ENCODE assay signal across 6 cellular contexts in the genomic region with DNA sequence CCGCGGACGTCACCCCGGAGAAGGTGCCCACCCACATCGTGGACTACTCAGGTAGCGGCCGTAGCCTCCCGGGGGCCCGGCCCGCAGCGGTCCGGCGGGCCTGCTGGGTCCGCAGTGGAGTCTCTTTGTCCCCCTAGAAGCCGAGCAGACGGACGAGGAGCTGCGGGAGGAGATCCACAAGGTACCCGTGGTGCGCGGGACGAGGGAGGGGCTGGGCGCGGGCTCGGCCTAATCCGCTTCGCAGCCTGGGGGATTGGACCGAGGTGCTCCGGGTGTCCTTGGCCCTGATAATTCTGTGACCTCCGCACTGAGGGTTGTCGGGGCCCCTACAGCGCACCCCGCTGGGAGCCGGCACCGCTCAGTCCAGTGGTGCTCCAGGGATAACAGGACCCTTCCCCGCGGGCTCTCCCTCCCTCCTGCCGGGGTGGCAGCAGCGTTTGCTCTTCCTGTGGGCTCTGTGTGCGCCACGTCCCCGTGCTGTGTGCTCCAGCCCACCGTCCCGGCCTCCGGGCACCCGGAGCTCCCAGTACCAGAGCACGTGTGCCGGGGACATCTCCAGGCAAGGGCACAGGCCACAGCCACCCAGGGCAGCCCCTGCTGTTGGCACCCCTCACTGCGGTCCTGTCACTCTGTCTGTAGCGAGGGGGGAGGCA. TPM values are rescaled to one million over a fixed set of nuclear protein-coding genes. Genes with fewer than 3 reads are reported as not detected.
A peak's percentile ranks its signal among the peaks of the same experiment; 100 is the strongest.
DNase-seq lines count a peak whose midpoint lies in the region; ATAC-seq and TF ChIP-seq lines count a peak whose summit lies in the region.

No MANE protein-coding gene starts in this region.

- DNase-seq in AG10803 (ENCODE audit: low read depth) (no peak), KG1 (lab: John Stamatoyannopoulos, UW) (peak; percentile 8), esophagus squamous epithelium (lab: John Stamatoyannopoulos, UW) (no peak), stomach (no peak), retina (no peak)

- intact Hi-C loops in esophagus squamous epithelium (cut with DNase I): loop anchor here (10.0 kb wide), 1 partner anchor 84 kb away; no protein-coding TSS in a partner anchor
- intact Hi-C loops in stomach (cut with DNase I; ENCODE audit: low total_unique reads): no loop called here

- TF ChIP-seq POLR2A in esophagus squamous epithelium (IDR thresholded peaks at IDR 0.05) (no peak), stomach (IDR thresholded peaks at IDR 0.05) (no peak)

- TF ChIP-seq CTCF in AG10803 (conservative IDR thresholded peaks at IDR 0.05; ENCODE audit: low read length) (no peak), esophagus squamous epithelium (IDR thresholded peaks at IDR 0.05) (no peak), stomach (IDR thresholded peaks at IDR 0.05) (no peak)

- H3K4me3 ChIP-seq in AG10803 (ENCODE audit: low read length): peak overlapping the region; percentile 74
- H3K4me3 ChIP-seq in esophagus squamous epithelium: peak overlapping the region; percentile 62 to 89 (median 82)
- peak overlapping the region; percentile 82 to 98 (median 92) for H3K4me3 ChIP-seq in stomach

- no peaks in the 10 kb centered on the region for H3K9me3 ChIP-seq in esophagus squamous epithelium
- no peaks in the 10 kb centered on the region for H3K9me3 ChIP-seq in stomach

- H3K36me3 ChIP-seq in esophagus squamous epithelium (peaks cover 34 to 47% (median 35%) of the 10 kb centered on the region in 3 donors), stomach (peaks cover 41 to 45% (median 45%) of the 10 kb centered on the region in 4 donors)

- H3K27me3 ChIP-seq in esophagus squamous epithelium (no peaks in the 10 kb centered on the region), stomach (no peaks in the 10 kb centered on the region)

- no CpG with 5 or more reads among the region's 50 CpGs for WGBS in esophagus squamous epithelium, 2 donors
- WGBS in stomach, 5 donors: 3 to 8% (median 5%) methylated on average over 36 to 50 of the region's 50 CpGs

- H3K27ac ChIP-seq in esophagus squamous epithelium: peak overlapping the region; percentile 87 to 93 (median 92)
- H3K27ac ChIP-seq in stomach: peak overlapping the region; percentile 86 to 93 (median 88)

- H3K4me1 ChIP-seq in esophagus squamous epithelium: peaks cover 16 to 43% (median 16%) of the 10 kb centered on the region in 3 donors
- H3K4me1 ChIP-seq in stomach: peaks cover 21 to 30% (median 25%) of the 10 kb centered on the region in 4 donors

- no peak for ATAC-seq in HG03378 (IDR thresholded peaks at IDR 0.05; ENCODE audit: unreplicated experiment)

- no peak for TF ChIP-seq EP300 in stomach (IDR thresholded peaks at IDR 0.05)

RNA-seq across cellular contexts. Expression of a gene that starts 0.7 kb away (rescaled TPM):
- total RNA-seq in esophagus squamous epithelium (10 to 100 TPM; 28.4 to 70.2 (median 48.9) TPM), stomach (100 to 1,000 TPM in 3 of 5 donors, 10 to 100 TPM in 2; 41.5 to 574 (median 171) TPM)
- polyA plus RNA-seq in stomach: 100 to 1,000 TPM in 1 of 3 donors, 10 to 100 TPM in 2; 68.1 to 151 (median 68.8) TPM

RNA-seq across cellular contexts. Expression of a gene that starts 6.8 kb away (rescaled TPM):
- total RNA-seq in esophagus squamous epithelium: 1 to 10 TPM in 1 of 4 donors, under 1 TPM in 2, not detected in 1; 0.38 to 1.1 (median 0.57) TPM
- total RNA-seq in stomach: 10 to 100 TPM in 1 of 5 donors, 1 to 10 TPM in 2, not detected in 2; 1.3 to 48.7 (median 6.7) TPM
- 1 to 10 TPM in 2 of 3 donors, not detected in 1; 2.1 to 3.3 TPM for polyA plus RNA-seq in stomach

RNA-seq across cellular contexts. Expression of a gene that starts 11.6 kb away (rescaled TPM):
- total RNA-seq in esophagus squamous epithelium (100 to 1,000 TPM; 102 to 148 (median 120) TPM), stomach (100 to 1,000 TPM in 3 of 5 donors, 10 to 100 TPM in 2; 43.5 to 307 (median 206) TPM)
- polyA plus RNA-seq in stomach: 100 to 1,000 TPM; 123 to 183 (median 128) TPM

RNA-seq across cellular contexts. Expression of a gene that starts 15.5 kb away (rescaled TPM):
- total RNA-seq in esophagus squamous epithelium: 10 to 100 TPM; 53.7 to 70.7 (median 62.5) TPM
- total RNA-seq in stomach: 100 to 1,000 TPM in 4 of 5 donors, 10 to 100 TPM in 1; 24.2 to 229 (median 123) TPM
- polyA plus RNA-seq in stomach: 10 to 100 TPM; 27.6 to 44.2 (median 31.9) TPM

RNA-seq across cellular contexts. Expression of a gene that starts 19.5 kb away (rescaled TPM):
- 10 to 100 TPM in 3 of 4 donors, 1 to 10 TPM in 1; 7.2 to 26.5 (median 15.8) TPM for total RNA-seq in esophagus squamous epithelium
- 100 to 1,000 TPM in 2 of 5 donors, 10 to 100 TPM in 3; 27.2 to 114 (median 30.9) TPM for total RNA-seq in stomach
- 10 to 100 TPM; 19.9 to 33.6 (median 22.0) TPM for polyA plus RNA-seq in stomach
